ENCODE assay signal across 8 cellular contexts in genomic region chr17:72466199-72466598, GRCh38.
A peak's percentile ranks its signal among the peaks of the same experiment; 100 is the strongest.
DNase-seq lines count a peak whose midpoint lies in the region; ATAC-seq, FAIRE-seq and TF ChIP-seq lines count a peak whose summit lies in the region.

No MANE protein-coding gene starts in this region.

- H2AFZ ChIP-seq in HCT116 (ENCODE audit: low read depth, low read length, poor library complexity, severe bottlenecking), result no peak overlapping the region

- H3K9me3 ChIP-seq in HCT116 (ENCODE audit: control insufficient read depth in 1 of 2, insufficient read depth in 1 of 2, low read depth in 1 of 2, low read length in 2 of 2) (peaks cover 0 to 5% of the 10 kb centered on the region in 2 experiments; a peak in 1 of 4 replicates), kidney (ENCODE audit: control insufficient read depth in 1 of 2, low read length in 2 of 2) (no peaks in the 10 kb centered on the region), heart left ventricle (no peaks in the 10 kb centered on the region), BE2C (no peaks in the 10 kb centered on the region)

- H3K27ac ChIP-seq in HCT116 (ENCODE audit: low read depth, low read length) (peak overlapping the region; percentile 29), kidney (ENCODE audit: low read depth in 2 of 2, low read length in 2 of 2) (no peak overlapping the region), heart left ventricle (no peak overlapping the region)

- POLR2A ChIA-PET in GM10248 (lab: Yijun Ruan, JAX), result interaction anchor here (0.5 to 3.7 kb wide), 5 partner anchors 41 to 60 kb away, joined by 4 to 25 read pairs (median 5); no protein-coding TSS in a partner anchor
- POLR2A ChIA-PET in HCT116 (lab: Charles Lee), result interaction anchor here (0.6 to 3.1 kb wide), 3 partner anchors 10 to 44 kb away, joined by 3 to 12 read pairs (median 3); no protein-coding TSS in a partner anchor

- H3K4me3 ChIP-seq in HCT116 (replicated peaks in 1 of 2; ENCODE audit: low read depth in 1 of 2, low read length in 2 of 2) (peak overlapping the region; percentile 46 to 52), kidney (ENCODE audit: low read length in 2 of 2) (no peak overlapping the region), heart left ventricle (no peak overlapping the region), BE2C (ENCODE audit: low read depth, low read length) (no peak overlapping the region)

- RAD21 ChIA-PET in HCT116 (lab: Charles Lee; ENCODE audit: low non-redundant PET in 1 of 2, low total read pairs in 2 of 2, uncharacterized antibody in 2 of 2, unreplicated experiment in 2 of 2), result no interaction called here

- no peak for TF ChIP-seq CTCF in GM10248 (IDR thresholded peaks at IDR 0.05; ENCODE audit: control extremely low read depth, extremely low read depth, low read depth, missing control alignments)
- TF ChIP-seq CTCF in HCT116 (IDR thresholded peaks at IDR 0.05 in 2 of 3, conservative IDR thresholded peaks at IDR 0.05 in 1 of 3; ENCODE audit: borderline replicate concordance in 1 of 3, insufficient read depth in 1 of 3, low read depth in 2 of 3, low read length in 2 of 3), result no peak
- no peak for TF ChIP-seq CTCF in kidney (IDR thresholded peaks at IDR 0.05; ENCODE audit: borderline replicate concordance, extremely low read depth, insufficient read depth)
- TF ChIP-seq CTCF in heart left ventricle (IDR thresholded peaks at IDR 0.05), result no peak
- TF ChIP-seq CTCF in BE2C (IDR thresholded peaks at IDR 0.05; ENCODE audit: low read depth, low read length), result no peak

- ATAC-seq in HCT116 (peak; percentile 45), heart left ventricle (no peak)

- DNase-seq in GM10248 (ENCODE audit: extremely low spot score) (peak; percentile 65), HCT116 (ENCODE audit: low read depth, low spot score) (no peak), NCI-H69 (lab: John Stamatoyannopoulos, UW) (peak; percentile 38), kidney (peak; percentile 71), heart left ventricle (no peak), BE2C (no peak), SK-N-DZ (ENCODE audit: low spot score) (no peak), RKO (ENCODE audit: low spot score) (no peak)

- no peak for TF ChIP-seq RAD21 in HCT116 (IDR thresholded peaks at IDR 0.05; ENCODE audit: low read depth)

- intact Hi-C loops in HCT116 (cut with micrococcal nuclease), result no loop called here
- intact Hi-C loops in kidney (cut with DNase I), result no loop called here
- intact Hi-C loops in heart left ventricle (cut with DNase I), result no loop called here

- H3K27me3 ChIP-seq in HCT116 (ENCODE audit: insufficient read depth, low read length) (no peaks in the 10 kb centered on the region), heart left ventricle (peaks cover 0 to 7% (median 0%) of the 10 kb centered on the region in 9 donors), BE2C (no peaks in the 10 kb centered on the region)

- H3K36me3 ChIP-seq in HCT116 (ENCODE audit: control insufficient read depth in 1 of 2, insufficient read depth in 2 of 2, low read length in 2 of 2) (no peaks in the 10 kb centered on the region), kidney (ENCODE audit: control insufficient read depth in 1 of 2, insufficient read depth in 2 of 2, low read length in 2 of 2) (no peaks in the 10 kb centered on the region), heart left ventricle (no peaks in the 10 kb centered on the region), BE2C (no peaks in the 10 kb centered on the region)

- H4K20me1 ChIP-seq in HCT116 (ENCODE audit: insufficient read depth), result peaks cover 6% of the 10 kb centered on the region; the same call in 1 of the 2 replicates

- FAIRE-seq in kidney (lab: Jason Lieb, UNC), result no peak

- TF ChIP-seq POLR2A in HCT116 (IDR thresholded peaks at IDR 0.05; ENCODE audit: borderline replicate concordance, extremely low read depth, insufficient read depth, insufficient read length) (no peak), heart left ventricle (IDR thresholded peaks at IDR 0.05) (no peak)

- H3K4me2 ChIP-seq in HCT116 (ENCODE audit: low read length), result peak overlapping the region; percentile 73

- CTCF ChIA-PET in GM10248 (lab: Yijun Ruan, JAX), result interaction anchor here (1.1 to 5.8 kb wide), 8 partner anchors 9 to 73 kb away, joined by 3 to 52 read pairs (median 4); no protein-coding TSS in a partner anchor
- CTCF ChIA-PET in HCT116 (lab: Charles Lee), result interaction anchor here (0.5 kb wide), 1 partner anchor 77 kb away, joined by 8 read pairs; no protein-coding TSS in a partner anchor

- H3K9ac ChIP-seq in HCT116 (ENCODE audit: low read length) (peak overlapping the region; percentile 51), kidney (ENCODE audit: low read length in 2 of 2) (no peak overlapping the region)

- no peaks in the 10 kb centered on the region for H3K9me2 ChIP-seq in HCT116 (ENCODE audit: insufficient read depth)

- peaks cover 23 to 81% of the 10 kb centered on the region in 2 experiments for H3K4me1 ChIP-seq in HCT116 (ENCODE audit: control insufficient read depth in 1 of 2, insufficient read depth in 2 of 2, low read length in 2 of 2)
- H3K4me1 ChIP-seq in kidney (ENCODE audit: control insufficient read depth in 1 of 2, insufficient read depth in 1 of 2, low read depth in 1 of 2, low read length in 2 of 2), result peaks cover 0 to 3% of the 10 kb centered on the region in 2 donors
- peaks cover 0 to 7% (median 0%) of the 10 kb centered on the region in 12 donors for H3K4me1 ChIP-seq in heart left ventricle
- H3K4me1 ChIP-seq in BE2C, result peaks cover 9% of the 10 kb centered on the region

- peaks cover 87% of the 10 kb centered on the region for H3K79me2 ChIP-seq in HCT116 (ENCODE audit: insufficient read depth, low read length)

- no TSS peak for BruUV-seq in HCT116 (replicated peaks; lab: Mats Ljungman, UMichigan)

TF ChIP-seq in HCT116, 20 proteins besides CTCF, POLR2A, EP300 and RAD21:
- TF ChIP-seq SP1 (IDR thresholded peaks at IDR 0.05; ENCODE audit: low read depth) (0 out of 2 replicates have a peak, but pooled peaks have one; percentile 27), ELF1 (IDR thresholded peaks at IDR 0.05; ENCODE audit: borderline replicate concordance, low read depth) (no peak)

Comparison
In these comparisons a context has a peak if more than half of its experiments do, and no peak if none do; other contexts are left out.
1. DNase-seq: peak in GM10248 (single experiment), NCI-H69 (single experiment) and kidney (single experiment); none in HCT116 (single experiment), heart left ventricle (0 of 5), BE2C (single experiment), SK-N-DZ (single experiment) and RKO (single experiment).
2. H3K4me3 ChIP-seq: peak in HCT116 (2 of 2); none in kidney (0 of 2), heart left ventricle (0 of 12) and BE2C (single experiment).